ENCODE assay signal across 8 cellular contexts in genomic region chr19:52527954-52528326, GRCh38. TPM values are rescaled to one million over a fixed set of nuclear protein-coding genes. Genes with fewer than 3 reads are reported as not detected.
DNase-seq lines count a peak whose midpoint lies in the region; ATAC-seq, FAIRE-seq and TF ChIP-seq lines count a peak whose summit lies in the region.

No MANE protein-coding gene starts in this region.

- H3K4me3 ChIP-seq in ACC112 (ENCODE audit: low read depth, low read length), result peak overlapping the region; percentile 95
- H3K4me3 ChIP-seq in bronchial epithelial cell (ENCODE audit: low read depth, low read length), result peak overlapping the region; percentile 79
- peak overlapping the region; percentile 81 to 92 for H3K4me3 ChIP-seq in stomach smooth muscle (ENCODE audit: low read length in 2 of 2)

- H3K27ac ChIP-seq in ACC112 (ENCODE audit: low read depth, low read length), result peak overlapping the region; percentile 70; the same call in 1 of the 2 replicates
- peak overlapping the region; percentile 89 for H3K27ac ChIP-seq in stomach smooth muscle (ENCODE audit: low read length)

- H3K36me3 ChIP-seq in ACC112 (ENCODE audit: insufficient read depth, low read length), result no peaks in the 10 kb centered on the region
- H3K36me3 ChIP-seq in bronchial epithelial cell (ENCODE audit: control insufficient read depth, insufficient read depth, low read length), result no peaks in the 10 kb centered on the region
- H3K36me3 ChIP-seq in stomach smooth muscle (ENCODE audit: control insufficient read depth in 2 of 2, insufficient read depth in 2 of 2, low read length in 2 of 2), result no peaks in the 10 kb centered on the region

- H3K4me1 ChIP-seq in ACC112 (ENCODE audit: control insufficient read depth, insufficient read depth, low read length, unreplicated experiment) (peaks cover 5% of the 10 kb centered on the region), stomach smooth muscle (ENCODE audit: control insufficient read depth, insufficient read depth, low read length) (peaks cover 10% of the 10 kb centered on the region)

- intact Hi-C loops in left colon (cut with DNase I, micrococcal nuclease), result no loop called here

- no peaks in the 10 kb centered on the region for H3K9me3 ChIP-seq in stomach smooth muscle (ENCODE audit: control insufficient read depth in 2 of 2, low read length in 2 of 2)

- H2AFZ ChIP-seq in ACC112 (ENCODE audit: low read length, unreplicated experiment), result peak overlapping the region; percentile 85

- DNase-seq in bronchial epithelial cell (ENCODE audit: low read depth) (no peak), left colon (peak in 1 of 2 donors; percentile 32), NCI-H748 (lab: John Stamatoyannopoulos, UW; ENCODE audit: unreplicated experiment) (no peak)

- H3K27me3 ChIP-seq in ACC112 (ENCODE audit: insufficient read depth, low read length) (no peaks in the 10 kb centered on the region), bronchial epithelial cell (ENCODE audit: control insufficient read depth, insufficient read depth, low read length) (no peaks in the 10 kb centered on the region), stomach smooth muscle (ENCODE audit: control insufficient read depth in 1 of 2, insufficient read depth in 2 of 2, low read length in 2 of 2) (no peaks in the 10 kb centered on the region)

- FAIRE-seq in bronchial epithelial cell (lab: Jason Lieb, UNC), result no peak

- H3K79me2 ChIP-seq in ACC112 (ENCODE audit: control insufficient read depth, insufficient read depth, low read length, unreplicated experiment), result peaks cover 19% of the 10 kb centered on the region

- H3K9ac ChIP-seq in stomach smooth muscle (ENCODE audit: low read length in 2 of 2), result peak overlapping the region; percentile 82 to 91

- TF ChIP-seq CTCF in bronchial epithelial cell (IDR thresholded peaks at IDR 0.05; ENCODE audit: insufficient read depth, low read length, severe bottlenecking), result no peak

- no peak for TF ChIP-seq RAD21 in Ishikawa (IDR thresholded peaks at IDR 0.05; ENCODE audit: low read depth)

- ATAC-seq in GM19395 (IDR thresholded peaks at IDR 0.05; ENCODE audit: unreplicated experiment) (peak; percentile 19), left colon (peak; percentile 45), HG02852 (IDR thresholded peaks at IDR 0.05; ENCODE audit: unreplicated experiment) (no peak)

- TF ChIP-seq EP300 in Ishikawa (IDR thresholded peaks at IDR 0.05; ENCODE audit: borderline replicate concordance), result no peak

TF ChIP-seq in Ishikawa, 13 proteins besides CTCF, POLR2A, EP300 and RAD21:
- 0 out of 2 replicates have a peak, but pooled peaks have one; percentile 41 for TF ChIP-seq ZBTB7A (IDR thresholded peaks at IDR 0.05; ENCODE audit: low read depth)
- no peak for TF ChIP-seq NFIC (IDR thresholded peaks at IDR 0.05)

RNA-seq across cellular contexts. Expression of gene ZNF808, which starts 0.5 kb away (rescaled TPM):
- total RNA-seq in bronchial epithelial cell (12.6 and 17.0 TPM in 2 replicates), left colon (10 to 100 TPM; 34.9 to 35.7 TPM)

RNA-seq across cellular contexts. Expression of gene ZNF701, which starts 42.1 kb away (rescaled TPM):
- total RNA-seq in bronchial epithelial cell, result 11.6 and 15.6 TPM in 2 replicates
- 10 to 100 TPM; 23.8 to 24.0 TPM for total RNA-seq in left colon
